Comparison of ENCODE assay signal across 9 cellular contexts in genomic region chr3:37990527-37990926, GRCh38. TPM values are rescaled to one million over a fixed set of nuclear protein-coding genes. Genes with fewer than 3 reads are reported as not detected.
A peak's percentile ranks its signal among the peaks of the same experiment; 100 is the strongest.
DNase-seq lines count a peak whose midpoint lies in the region; ATAC-seq and TF ChIP-seq lines count a peak whose summit lies in the region.
"Had no signal": no experiment of that assay in that cellular context is flagged by ENCODE, and none has a peak within 500 bp of the region (broad histone marks: within the 10 kb centered on the region; RNA-seq: fewer than 3 reads in every experiment).

Gene VILL (plus strand): TSS chr3:37990786. CDS start chr3:37993673, 2,887 bp downstream.

- no peaks in the 10 kb centered on the region for H3K36me3 ChIP-seq in lung (ENCODE audit: control insufficient read depth in 2 of 2, insufficient read depth in 2 of 2, low read length in 2 of 2)
- H3K36me3 ChIP-seq in upper lobe of right lung = no peaks in the 10 kb centered on the region

- no peak for TF ChIP-seq POLR2A in erythroblast (IDR thresholded peaks at IDR 0.05; ENCODE audit: low read length)

- TF ChIP-seq CTCF in lung (IDR thresholded peaks at IDR 0.05; ENCODE audit: control extremely low read depth, extremely low read depth) = no peak
- TF ChIP-seq CTCF in upper lobe of right lung (IDR thresholded peaks at IDR 0.05) = no peak

- POLR2A ChIA-PET in activated naive CD8-positive, alpha-beta T cell treated with anti-CD3 and anti-CD28 coated beads, Interleukin-2, amount 10 ng/mL, durations not matched to agents 7 days and 5 days (lab: Charles Lee) = no interaction called here

- 70 to 88% methylated on average over 8 to 10 of the region's 10 CpGs for WGBS in lung, 2 donors

- no peak within 1 kb of the TSS for H3K4me3 ChIP-seq in lung
- H3K4me3 ChIP-seq in upper lobe of right lung = no peak within 1 kb of the TSS

- H3K9me3 ChIP-seq in lung (ENCODE audit: control insufficient read depth in 2 of 2, insufficient read depth in 1 of 2, low read length in 1 of 2) (no peaks in the 10 kb centered on the region), upper lobe of right lung (no peaks in the 10 kb centered on the region)

- H3K4me1 Mint-ChIP-seq in activated naive CD8-positive, alpha-beta T cell treated with anti-CD3 and anti-CD28 coated beads, Interleukin-2, amount 10 ng/mL, durations not matched to agents 7 days and 5 days = peaks cover 16% of the 10 kb centered on the region

- H3K27ac ChIP-seq in lung (ENCODE audit: low read depth in 1 of 2, low read length in 1 of 2) (peak within 1 kb of the TSS in 1 of 2 donors; percentile 26), upper lobe of right lung (no peak within 1 kb of the TSS)

- no peak within 1 kb of the TSS for H3K4me3 Mint-ChIP-seq in activated naive CD8-positive, alpha-beta T cell treated with anti-CD3 and anti-CD28 coated beads, Interleukin-2, amount 10 ng/mL, durations not matched to agents 7 days and 5 days

- H3K36me3 Mint-ChIP-seq in activated naive CD4-positive, alpha-beta T cell treated with anti-CD3 and anti-CD28 coated beads, Interleukin-2, amount 50 U/mL, for 72 hours = peaks cover 0 to 3% of the 10 kb centered on the region in 2 donors
- H3K36me3 Mint-ChIP-seq in activated naive CD8-positive, alpha-beta T cell treated with anti-CD3 and anti-CD28 coated beads, Interleukin-2, amount 10 ng/mL, durations not matched to agents 7 days and 5 days = peaks cover under 1% of the 10 kb centered on the region

- no peaks in the 10 kb centered on the region for H3K9me3 Mint-ChIP-seq in activated naive CD4-positive, alpha-beta T cell treated with anti-CD3 and anti-CD28 coated beads, Interleukin-2, amount 50 U/mL, for 72 hours
- H3K9me3 Mint-ChIP-seq in activated naive CD8-positive, alpha-beta T cell treated with anti-CD3 and anti-CD28 coated beads, Interleukin-2, amount 10 ng/mL, durations not matched to agents 7 days and 5 days = no peaks in the 10 kb centered on the region

- intact Hi-C loops in upper lobe of right lung (cut with DNase I) = no loop called here

- peak within 1 kb of the TSS in 1 of 2 donors; percentile 55 for H3K27ac Mint-ChIP-seq in activated naive CD4-positive, alpha-beta T cell treated with anti-CD3 and anti-CD28 coated beads, Interleukin-2, amount 50 U/mL, for 72 hours
- no peak within 1 kb of the TSS for H3K27ac Mint-ChIP-seq in activated naive CD8-positive, alpha-beta T cell treated with anti-CD3 and anti-CD28 coated beads, Interleukin-2, amount 10 ng/mL, durations not matched to agents 7 days and 5 days

- no peak for ATAC-seq in activated naive CD4-positive, alpha-beta T cell treated with anti-CD3 and anti-CD28 coated beads, Interleukin-2, amount 50 U/mL, for 72 hours
- ATAC-seq in activated naive CD8-positive, alpha-beta T cell treated with anti-CD3 and anti-CD28 coated beads, Interleukin-2, amount 10 ng/mL, durations not matched to agents 7 days and 5 days (ENCODE audit: low read depth) = no peak
- ATAC-seq in lung (ENCODE audit: insufficient read depth, low FRiP score) (no peak), upper lobe of right lung (peak; percentile 2), HG02981 (IDR thresholded peaks at IDR 0.05; ENCODE audit: unreplicated experiment) (no peak)

- peaks cover 0 to 13% of the 10 kb centered on the region in 2 donors for H3K4me1 ChIP-seq in lung (ENCODE audit: control insufficient read depth in 2 of 2, insufficient read depth in 2 of 2, low read length in 2 of 2)
- peaks cover 13% of the 10 kb centered on the region for H3K4me1 ChIP-seq in upper lobe of right lung

- no peaks in the 10 kb centered on the region for H3K27me3 Mint-ChIP-seq in activated naive CD8-positive, alpha-beta T cell treated with anti-CD3 and anti-CD28 coated beads, Interleukin-2, amount 10 ng/mL, durations not matched to agents 7 days and 5 days

- peak in 1 of 2 donors; percentile 37 for DNase-seq in activated naive CD4-positive, alpha-beta T cell treated with anti-CD3 and anti-CD28 coated beads, Interleukin-2, amount 50 U/mL, for 72 hours (ENCODE audit: low spot score in 2 of 2)
- DNase-seq in activated naive CD4-positive, alpha-beta T cell treated with Interleukin-2 at 50 U/mL for 16 hours = no peak
- no peak for DNase-seq in activated naive CD8-positive, alpha-beta T cell treated with anti-CD3 and anti-CD28 coated beads, Interleukin-2, amount 10 ng/mL, durations not matched to agents 7 days and 5 days
- DNase-seq in lung (ENCODE audit: low spot score) (no peak), upper lobe of right lung (peak; percentile 76), GM03348 (ENCODE audit: low spot score) (no peak), erythroblast (lab: John Stamatoyannopoulos, UW) (no peak)
- DNase-seq: effector CD8-positive, alpha-beta T cell had no signal

- H3K27me3 ChIP-seq in lung (ENCODE audit: control insufficient read depth, insufficient read depth) (no peaks in the 10 kb centered on the region), upper lobe of right lung (no peaks in the 10 kb centered on the region)

RNA-seq across cellular contexts. Expression of gene VILL, which starts in this region (rescaled TPM):
- 10 to 100 TPM; 13.2 to 13.8 TPM for total RNA-seq in activated naive CD4-positive, alpha-beta T cell treated with anti-CD3 and anti-CD28 coated beads, Interleukin-2, amount 50 U/mL, for 72 hours
- total RNA-seq in activated naive CD8-positive, alpha-beta T cell treated with anti-CD3 and anti-CD28 coated beads, Interleukin-2, amount 10 ng/mL, durations not matched to agents 7 days and 5 days = 10 to 100 TPM; 25.2 to 25.3 TPM
- total RNA-seq in lung (10 to 100 TPM; 18.2 to 26.8 TPM), upper lobe of right lung (8.9 TPM)
- polyA plus RNA-seq in lung = 10 to 100 TPM; 10.2 to 32.3 TPM
